In genomic region chr11:123072279-123072678, GRCh38 we compare ENCODE assay signal across 12 cellular contexts. TPM values are rescaled to one million over a fixed set of nuclear protein-coding genes. Genes with fewer than 3 reads are reported as not detected.
DNase-seq lines count a peak whose midpoint lies in the region; ATAC-seq and TF ChIP-seq lines count a peak whose summit lies in the region.
"Had no signal": no experiment of that assay in that cellular context is flagged by ENCODE, and none has a peak within 500 bp of the region (broad histone marks: within the 10 kb centered on the region; RNA-seq: fewer than 3 reads in every experiment).

No MANE protein-coding gene starts in this region.

- WGBS in hepatocyte (ENCODE audit: low lambda C conversion rate, missing lambda C conversion rate) = 90% methylated on average over 2 of the region's 2 CpGs
- WGBS in suprapubic skin = 40% methylated on average over 2 of the region's 2 CpGs

- peak overlapping the region; percentile 22 for H3K4me2 ChIP-seq in parathyroid adenoma (ENCODE audit: low read length)
- H3K4me2 ChIP-seq in hepatocyte = no peak overlapping the region

- ATAC-seq in activated T-helper 17 cell treated with anti-CD3 and anti-CD28 coated beads, Interleukin-2, amount 50 U/mL, for 72 hours (replicated peaks) = no peak
- no peak for ATAC-seq in GM21381 (IDR thresholded peaks at IDR 0.05; ENCODE audit: unreplicated experiment)
- ATAC-seq: heart right ventricle had no signal

- H3K4me1 Mint-ChIP-seq in activated T-helper 17 cell treated with anti-CD3 and anti-CD28 coated beads, Interleukin-2, amount 50 U/mL, for 72 hours = peaks cover 34% of the 10 kb centered on the region

- no peak overlapping the region for H2AFZ ChIP-seq in parathyroid adenoma
- H2AFZ ChIP-seq in hepatocyte = no peak overlapping the region

- TF ChIP-seq CTCF in parathyroid adenoma (IDR thresholded peaks at IDR 0.05) (no peak), hepatocyte (IDR thresholded peaks at IDR 0.05; ENCODE audit: poor library complexity) (no peak), suprapubic skin (IDR thresholded peaks at IDR 0.05) (no peak)

- no peaks in the 10 kb centered on the region for H3K4me1 ChIP-seq in parathyroid adenoma
- no peaks in the 10 kb centered on the region for H3K4me1 ChIP-seq in hepatocyte (ENCODE audit: insufficient read depth)
- H3K4me1 ChIP-seq in suprapubic skin = peaks cover 4% of the 10 kb centered on the region

- peak overlapping the region; percentile 95 for H3K27ac Mint-ChIP-seq in activated T-helper 17 cell treated with anti-CD3 and anti-CD28 coated beads, Interleukin-2, amount 50 U/mL, for 72 hours

- H3K27me3 ChIP-seq in parathyroid adenoma (ENCODE audit: control insufficient read depth, insufficient read depth, low read length) (no peaks in the 10 kb centered on the region), hepatocyte (no peaks in the 10 kb centered on the region), suprapubic skin (no peaks in the 10 kb centered on the region)
- H3K27me3 ChIP-seq: heart right ventricle had no signal

- H3K4me3 ChIP-seq in parathyroid adenoma (ENCODE audit: low read depth, low read length) (peak overlapping the region; percentile 40), hepatocyte (no peak overlapping the region), suprapubic skin (no peak overlapping the region)
- H3K4me3 ChIP-seq: heart right ventricle had no signal

- TF ChIP-seq POLR2A in suprapubic skin (IDR thresholded peaks at IDR 0.05) = no peak

- DNase-seq in NCI-H146 (lab: John Stamatoyannopoulos, UW) (peak; percentile 23), NCI-H146 treated with DMSO at 0.1 percent for 48 hours (lab: John Stamatoyannopoulos, UW; ENCODE audit: unreplicated experiment) (no peak), HT-29 (ENCODE audit: low spot score) (peak; percentile 88), hepatocyte (ENCODE audit: low spot score) (no peak), suprapubic skin (ENCODE audit: low spot score in 2 of 2) (no peak)
- DNase-seq: 8988T; activated effector memory CD4-positive, alpha-beta T cell treated with Interleukin-2 at 50 U/mL for 16 hours; heart right ventricle; NCI-H1694 treated with DMSO at 0.1 percent for 48 hours had no signal

- peak overlapping the region; percentile 82 for H3K4me3 Mint-ChIP-seq in activated T-helper 17 cell treated with anti-CD3 and anti-CD28 coated beads, Interleukin-2, amount 50 U/mL, for 72 hours

- H3K27ac ChIP-seq in parathyroid adenoma (no peak overlapping the region), hepatocyte (no peak overlapping the region), suprapubic skin (no peak overlapping the region)

- no peaks in the 10 kb centered on the region for H3K9me3 Mint-ChIP-seq in activated T-helper 17 cell treated with anti-CD3 and anti-CD28 coated beads, Interleukin-2, amount 50 U/mL, for 72 hours

- no peaks in the 10 kb centered on the region for H3K9me2 ChIP-seq in hepatocyte (replicated peaks; ENCODE audit: insufficient read depth)

- H3K9me3 ChIP-seq in parathyroid adenoma (ENCODE audit: control insufficient read depth, low read length) (no peaks in the 10 kb centered on the region), hepatocyte (ENCODE audit: low read depth) (no peaks in the 10 kb centered on the region), suprapubic skin (no peaks in the 10 kb centered on the region)
- H3K9me3 ChIP-seq: heart right ventricle had no signal

- TF ChIP-seq EP300 in suprapubic skin (IDR thresholded peaks at IDR 0.05) = no peak

- no peak overlapping the region for H3K9ac ChIP-seq in parathyroid adenoma

- H3K36me3 ChIP-seq in parathyroid adenoma (ENCODE audit: control insufficient read depth, insufficient read depth, low read length) (no peaks in the 10 kb centered on the region), hepatocyte (replicated peaks; ENCODE audit: insufficient read depth, low read depth) (no peaks in the 10 kb centered on the region), suprapubic skin (peaks cover 11% of the 10 kb centered on the region)

- H4K20me1 ChIP-seq in hepatocyte (ENCODE audit: insufficient read depth, poor library complexity, severe bottlenecking) = no peaks in the 10 kb centered on the region

- no peaks in the 10 kb centered on the region for H3K27me3 Mint-ChIP-seq in activated T-helper 17 cell treated with anti-CD3 and anti-CD28 coated beads, Interleukin-2, amount 50 U/mL, for 72 hours

- no peaks in the 10 kb centered on the region for H3K36me3 Mint-ChIP-seq in activated T-helper 17 cell treated with anti-CD3 and anti-CD28 coated beads, Interleukin-2, amount 50 U/mL, for 72 hours (ENCODE audit: low read depth)

- H3K79me2 ChIP-seq in parathyroid adenoma = no peaks in the 10 kb centered on the region
- no peaks in the 10 kb centered on the region for H3K79me2 ChIP-seq in hepatocyte

RNA-seq across cellular contexts. Expression of gene HSPA8, which starts 10.3 kb away (rescaled TPM):
- total RNA-seq in HT-29 (2014; rRNA removed; shearing (Covaris generic)) = 2,030 and 2,090 TPM in 2 replicates
- total RNA-seq in activated T-helper 17 cell treated with anti-CD3 and anti-CD28 coated beads, Interleukin-2, amount 50 U/mL, for 72 hours = 1,000 to 10,000 TPM; 1,670 to 3,247 TPM
- 1,636 and 1,726 TPM in 2 replicates for total RNA-seq in hepatocyte
- polyA plus RNA-seq in hepatocyte = 631 and 669 TPM in 2 replicates
- 100 to 1,000 TPM; 212 to 708 (median 560) TPM for total RNA-seq in suprapubic skin

Comparison
In these comparisons a context has a peak if more than half of its experiments do, and no peak if none do; other contexts are left out.
1. DNase-seq: peak in NCI-H146 (single experiment) and HT-29 (single experiment); none in NCI-H146 treated with DMSO at 0.1 percent for 48 hours (single experiment), hepatocyte (single experiment) and suprapubic skin (0 of 2).